8 cellular contexts compared by ENCODE assay signal in genomic region chr2:222960126-222960525, GRCh38.
A peak's percentile ranks its signal among the peaks of the same experiment; 100 is the strongest.
DNase-seq lines count a peak whose midpoint lies in the region; ATAC-seq, FAIRE-seq and TF ChIP-seq lines count a peak whose summit lies in the region.
"Had no signal": no experiment of that assay in that cellular context is flagged by ENCODE, and none has a peak within 500 bp of the region (broad histone marks: within the 10 kb centered on the region; RNA-seq: fewer than 3 reads in every experiment).

No MANE protein-coding gene starts in this region.

- no peaks in the 10 kb centered on the region for H3K4me1 Mint-ChIP-seq in type B pancreatic cell (ENCODE audit: unreplicated experiment)

- peak; percentile 78 for ATAC-seq in GM19043 (IDR thresholded peaks at IDR 0.05; ENCODE audit: low read depth, unreplicated experiment)
- peak; percentile 92 for ATAC-seq in HG02798 (IDR thresholded peaks at IDR 0.05; ENCODE audit: poor library complexity, unreplicated experiment)
- ATAC-seq: pancreas had no signal

- H3K27ac Mint-ChIP-seq in type B pancreatic cell: no peak overlapping the region

- no peak for TF ChIP-seq CTCF in kidney (IDR thresholded peaks at IDR 0.05; ENCODE audit: borderline replicate concordance, extremely low read depth, insufficient read depth)
- no peak for TF ChIP-seq CTCF in type B pancreatic cell (conservative IDR thresholded peaks at IDR 0.05)

- H3K4me3 ChIP-seq in kidney (ENCODE audit: low read length in 2 of 2): no peak overlapping the region
- H3K4me3 ChIP-seq: pancreas had no signal

- no peaks in the 10 kb centered on the region for H3K9me3 Mint-ChIP-seq in type B pancreatic cell

- DNase-seq in RPMI7951 (ENCODE audit: low read depth) (peak; percentile 74), renal cortical epithelial cell (ENCODE audit: low read depth) (peak; percentile 49), kidney (no peak), type B pancreatic cell (ENCODE audit: extremely low spot score, unreplicated experiment) (no peak), NCI-H1048 (lab: John Stamatoyannopoulos, UW) (no peak)
- DNase-seq: pancreas had no signal

- H3K4me3 Mint-ChIP-seq in type B pancreatic cell: no peak overlapping the region

- no peak for FAIRE-seq in kidney (lab: Jason Lieb, UNC)
- FAIRE-seq: pancreas had no signal

- H3K27ac ChIP-seq in kidney (ENCODE audit: low read depth in 2 of 2, low read length in 2 of 2): no peak overlapping the region
- H3K27ac ChIP-seq: pancreas had no signal

- intact Hi-C loops in kidney (cut with DNase I): no loop called here

- H3K36me3 Mint-ChIP-seq in type B pancreatic cell: no peaks in the 10 kb centered on the region

- peaks cover 0 to 2% of the 10 kb centered on the region in 2 donors for H3K9me3 ChIP-seq in kidney (ENCODE audit: control insufficient read depth in 1 of 2, low read length in 2 of 2)
- H3K9me3 ChIP-seq: pancreas had no signal

- H3K4me1 ChIP-seq in kidney (ENCODE audit: control insufficient read depth in 1 of 2, insufficient read depth in 1 of 2, low read depth in 1 of 2, low read length in 2 of 2): no peaks in the 10 kb centered on the region
- H3K4me1 ChIP-seq: pancreas had no signal

- no peaks in the 10 kb centered on the region for H3K36me3 ChIP-seq in kidney (ENCODE audit: control insufficient read depth in 1 of 2, insufficient read depth in 2 of 2, low read length in 2 of 2)
- H3K36me3 ChIP-seq: pancreas had no signal

- H3K27me3 Mint-ChIP-seq in type B pancreatic cell: peaks cover 49% of the 10 kb centered on the region

- H3K9ac ChIP-seq in kidney (ENCODE audit: low read length in 2 of 2): no peak overlapping the region

Comparison
In these comparisons a context has a peak if more than half of its experiments do, and no peak if none do; other contexts are left out.
1. DNase-seq: peak in RPMI7951 (single experiment) and renal cortical epithelial cell (single experiment); none in kidney (single experiment), type B pancreatic cell (single experiment) and NCI-H1048 (single experiment).